Comparison of ENCODE assay signal across 19 cellular contexts in the genomic region with DNA sequence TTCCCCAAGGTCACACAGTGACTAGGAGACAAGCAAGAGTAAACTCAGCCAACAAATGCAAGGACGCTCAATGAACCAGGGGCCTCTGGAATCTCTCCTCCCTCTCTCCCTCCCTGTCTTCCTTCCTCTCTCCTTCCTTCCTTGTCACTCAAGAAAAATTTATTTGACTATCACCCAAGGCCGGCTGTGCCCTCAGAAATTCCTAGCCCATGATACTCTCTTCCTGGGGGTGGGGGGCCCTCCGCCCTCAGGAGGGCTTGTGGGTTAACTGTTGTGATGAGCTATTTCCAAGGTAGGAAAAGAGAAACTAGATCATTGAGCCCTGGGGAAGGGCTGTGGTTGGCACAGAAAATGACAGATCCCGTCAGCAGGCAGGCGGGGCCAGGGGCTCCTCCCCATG. TPM values are rescaled to one million over a fixed set of nuclear protein-coding genes. Genes with fewer than 3 reads are reported as not detected.
DNase-seq lines count a peak whose midpoint lies in the region; ATAC-seq, FAIRE-seq and TF ChIP-seq lines count a peak whose summit lies in the region.
"Had no signal": no experiment of that assay in that cellular context is flagged by ENCODE, and none has a peak within 500 bp of the region (broad histone marks: within the 10 kb centered on the region; RNA-seq: fewer than 3 reads in every experiment).

No MANE protein-coding gene starts in this region.

- DNase-seq in GOT3 (lab: John Stamatoyannopoulos, UW) (peak; percentile 7), PC-9 (peak; percentile 55 to 80), H1 (ENCODE audit: low read depth in 1 of 2, low spot score in 2 of 2) (no peak), urothelium cell line (ENCODE audit: low spot score) (peak; percentile 87), frontal cortex (ENCODE audit: low spot score in 2 of 2) (no peak), right atrium auricular region (ENCODE audit: low spot score) (no peak)
- DNase-seq: activated CD4-positive, alpha-beta T cell treated with anti-CD3 and anti-CD28 coated beads, Interleukin-2, amount 50 U/mL, for 4 hours; naive thymus-derived CD4-positive, alpha-beta T cell; NCI-H2107; NCI-H69; OCI-M1; small intestine; thyroid gland had no signal

- no peak overlapping the region for H2BK5ac ChIP-seq in H1 (ENCODE audit: low read depth, low read length)

- intact Hi-C loops in PC-9 (cut with micrococcal nuclease; ENCODE audit: unreplicated experiment): loop anchor here (1.0 kb wide), 1 partner anchor 32 kb away; no protein-coding TSS in a partner anchor

- BruUV-seq in PC-9 (replicated peaks; lab: Mats Ljungman, UMichigan): no TSS peak

- TF ChIP-seq EP300 in H1 (IDR thresholded peaks at IDR 0.05; ENCODE audit: borderline replicate concordance in 1 of 2, low read depth in 2 of 2, low read length in 2 of 2): no peak

- POLR2A ChIA-PET in PC-9 (lab: Charles Lee; ENCODE audit: unreplicated experiment): interaction anchor here (0.5 to 0.7 kb wide), 5 partner anchors 11 to 1256 kb away, joined by 3 to 7 read pairs (median 4); no protein-coding TSS in a partner anchor
- POLR2A ChIA-PET in H1 (lab: Charles Lee; ENCODE audit: partially characterized antibody): no interaction called here

- H2AFZ ChIP-seq in PC-9: no peak overlapping the region
- H2AFZ ChIP-seq in H1 (ENCODE audit: low read length): no peak overlapping the region

- no peak overlapping the region for H2BK20ac ChIP-seq in H1 (ENCODE audit: low read length)

- peaks cover 20% of the 10 kb centered on the region for H3K4me1 ChIP-seq in PC-9 (replicated peaks; ENCODE audit: insufficient read depth)
- peaks cover 4 to 10% (median 8%) of the 10 kb centered on the region in 4 experiments for H3K4me1 ChIP-seq in H1 (replicated peaks in 1 of 4; ENCODE audit: control insufficient read depth in 3 of 4, insufficient read depth in 4 of 4, low read length in 3 of 4)
- no peaks in the 10 kb centered on the region for H3K4me1 ChIP-seq in right atrium auricular region
- H3K4me1 ChIP-seq: breast epithelium, lower lobe of right lung, thyroid gland had no signal

- no peak overlapping the region for H3K23ac ChIP-seq in H1 (ENCODE audit: insufficient read length)

- H4K8ac ChIP-seq in H1 (ENCODE audit: extremely low read depth, insufficient read depth, low read length): no peak overlapping the region

- H3K23me2 ChIP-seq in H1 (ENCODE audit: low read depth, low read length): peaks cover under 1% of the 10 kb centered on the region; the same call in 1 of the 2 replicates

- H3K9me2 ChIP-seq in PC-9 (ENCODE audit: insufficient read depth): no peaks in the 10 kb centered on the region; the same call in 1 of the 2 replicates

- H3K4me2 ChIP-seq in PC-9: peak overlapping the region; percentile 38
- H3K4me2 ChIP-seq in H1 (ENCODE audit: insufficient read depth in 1 of 2, low read depth in 2 of 2, low read length in 2 of 2): no peak overlapping the region

- no peaks in the 10 kb centered on the region for H3K79me1 ChIP-seq in H1 (ENCODE audit: low read depth, low read length)

- H3K9me3 ChIP-seq in PC-9 (ENCODE audit: insufficient read depth, low read depth): no peaks in the 10 kb centered on the region
- H3K9me3 ChIP-seq in H1 (ENCODE audit: insufficient read depth in 2 of 2, low read depth in 1 of 2, low read length in 1 of 2): no peaks in the 10 kb centered on the region
- no peaks in the 10 kb centered on the region for H3K9me3 ChIP-seq in right atrium auricular region
- H3K9me3 ChIP-seq: breast epithelium, lower lobe of right lung, thyroid gland had no signal

- no peak for ATAC-seq in HG02884 (IDR thresholded peaks at IDR 0.05; ENCODE audit: unreplicated experiment)
- ATAC-seq: naive thymus-derived CD4-positive, alpha-beta T cell had no signal

- no peak for FAIRE-seq in H1 (lab: Jason Lieb, UNC)
- no peak for FAIRE-seq in urothelium cell line (lab: Jason Lieb, UNC)
- no peak for FAIRE-seq in frontal cortex (lab: Jason Lieb, UNC)
- FAIRE-seq: GM18507, small intestine had no signal

- WGBS in H1 (ENCODE audit: extremely low coverage in 1 of 2, insufficient coverage in 1 of 2, insufficient read length in 1 of 2, insufficient replicate concordance in 2 of 2, low coverage in 1 of 2, low lambda C conversion rate in 2 of 2, missing lambda C conversion rate in 1 of 2), 2 experiments: 92% methylated on average over 2 of the region's 5 CpGs; no CpG with 5 or more reads in 1 of the 2 experiments

- no peak for TF ChIP-seq RAD21 in H1 (IDR thresholded peaks at IDR 0.05 in 1 of 2, conservative IDR thresholded peaks at IDR 0.05 in 1 of 2; ENCODE audit: low read depth in 2 of 2, low read length in 2 of 2)

- H4K20me1 ChIP-seq in PC-9 (ENCODE audit: insufficient read depth): no peaks in the 10 kb centered on the region
- H4K20me1 ChIP-seq in H1 (replicated peaks in 1 of 2; ENCODE audit: control insufficient read depth in 1 of 2, insufficient read depth in 2 of 2, low read length in 2 of 2): no peaks in the 10 kb centered on the region

- no peak overlapping the region for H3K4ac ChIP-seq in H1 (replicated peaks; ENCODE audit: insufficient read length, low read depth, low read length)

- CTCF ChIA-PET in PC-9 (lab: Charles Lee) (interaction anchor here (0.5 to 0.6 kb wide), 2 partner anchors 31 to 713 kb away, joined by 3 read pairs; no protein-coding TSS in a partner anchor), H1 (lab: Charles Lee; ENCODE audit: partially characterized antibody) (interaction anchor here (0.6 to 1.1 kb wide), 3 partner anchors 29 to 154 kb away, joined by 3 read pairs; no protein-coding TSS in a partner anchor)

- H3K79me2 ChIP-seq in PC-9 (ENCODE audit: low read depth) (no peaks in the 10 kb centered on the region), H1 (ENCODE audit: control insufficient read depth in 1 of 2, insufficient read depth in 2 of 2, low read length in 2 of 2) (no peaks in the 10 kb centered on the region)

- no peak for TF ChIP-seq POLR2A in H1 (IDR thresholded peaks at IDR 0.05; ENCODE audit: control extremely low read depth in 1 of 2, low read depth in 2 of 2, low read length in 2 of 2)

- H3K14ac ChIP-seq in H1 (ENCODE audit: insufficient read length): no peak overlapping the region

- peaks cover 13% of the 10 kb centered on the region; the same call in 1 of the 2 replicates for H3F3A ChIP-seq in PC-9 (ENCODE audit: insufficient read depth, low read depth)

- no peak overlapping the region for H2BK120ac ChIP-seq in H1 (replicated peaks; ENCODE audit: low read depth, low read length)

- no peak overlapping the region for H3K56ac ChIP-seq in H1 (replicated peaks; ENCODE audit: insufficient read length, low read depth, low read length)

- H4K91ac ChIP-seq in H1 (replicated peaks; ENCODE audit: insufficient read length, low read length): no peak overlapping the region

- H3K4me3 ChIP-seq in PC-9 (no peak overlapping the region), H1 (ENCODE audit: extremely low read depth in 1 of 4, insufficient read depth in 2 of 4, low read depth in 3 of 4, low read length in 4 of 4) (no peak overlapping the region), right atrium auricular region (no peak overlapping the region)
- H3K4me3 ChIP-seq: breast epithelium, lower lobe of right lung, thyroid gland had no signal

- no peak overlapping the region for H2AK5ac ChIP-seq in H1 (ENCODE audit: low read depth, low read length)

- 0 out of 2 replicates have a peak overlapping the region, but pooled peaks have one; percentile 27 for H2BK12ac ChIP-seq in H1 (ENCODE audit: low read depth, low read length)

- peak overlapping the region; percentile 5; the same call in 1 of the 2 replicates for H2BK15ac ChIP-seq in H1 (ENCODE audit: low read length)

- no peak overlapping the region for H4K5ac ChIP-seq in H1 (ENCODE audit: insufficient read length, low read depth, low read length)

- 0 out of 2 replicates have a peak overlapping the region, but pooled peaks have one; percentile 38 for H3K18ac ChIP-seq in H1 (ENCODE audit: extremely low read depth, low read length)

- H3K27ac ChIP-seq in PC-9 (0 out of 2 replicates have a peak overlapping the region, but pooled peaks have one; percentile 1), H1 (ENCODE audit: low read depth, low read length) (no peak overlapping the region), right atrium auricular region (no peak overlapping the region)
- H3K27ac ChIP-seq: breast epithelium, lower lobe of right lung, thyroid gland, VCaP had no signal

- no peaks in the 10 kb centered on the region for H3K27me3 ChIP-seq in PC-9 (ENCODE audit: insufficient read depth, low read depth)
- H3K27me3 ChIP-seq in H1 (replicated peaks in 1 of 4; ENCODE audit: control insufficient read depth in 3 of 4, extremely low read depth in 1 of 4, insufficient read depth in 3 of 4, low read length in 3 of 4): peaks cover 0 to 11% (median 5%) of the 10 kb centered on the region in 4 experiments; a peak in 3 of 7 replicates
- H3K27me3 ChIP-seq in right atrium auricular region: no peaks in the 10 kb centered on the region
- H3K27me3 ChIP-seq: breast epithelium, thyroid gland had no signal

- H3K36me3 ChIP-seq in PC-9 (ENCODE audit: low read depth) (no peaks in the 10 kb centered on the region), H1 (ENCODE audit: control insufficient read depth in 2 of 4, insufficient read depth in 4 of 4, low read length in 3 of 4) (no peaks in the 10 kb centered on the region), right atrium auricular region (no peaks in the 10 kb centered on the region)
- H3K36me3 ChIP-seq: breast epithelium, lower lobe of right lung, thyroid gland had no signal

- no peak overlapping the region for H3K9ac ChIP-seq in H1 (replicated peaks in 1 of 4; ENCODE audit: extremely low read depth in 1 of 4, low read depth in 3 of 4, low read length in 3 of 4)

- no peak for TF ChIP-seq CTCF in PC-9 (conservative IDR thresholded peaks at IDR 0.05)
- no peak for TF ChIP-seq CTCF in H1 (IDR thresholded peaks at IDR 0.05; ENCODE audit: control extremely low read depth in 1 of 3, insufficient read depth in 1 of 3, low read depth in 1 of 3, low read length in 3 of 3)
- no peak for TF ChIP-seq CTCF in right atrium auricular region (IDR thresholded peaks at IDR 0.05)

TF ChIP-seq in H1, 55 proteins besides CTCF, POLR2A, EP300 and RAD21 (continues in another document):
- TF ChIP-seq NANOG (IDR thresholded peaks at IDR 0.05; ENCODE audit: insufficient read depth, low read depth, low read length, poor library complexity, severe bottlenecking): no peak
- TF ChIP-seq TAF7 (optimal IDR thresholded peaks at IDR 0.05; ENCODE audit: borderline replicate concordance, low read depth, low read length): no peak

RNA-seq across cellular contexts. Expression of a gene that starts 21.7 kb away (rescaled TPM):
- 50.0 and 57.5 TPM in 2 replicates for total RNA-seq in PC-9 (2021)
- total RNA-seq in H1 (2021; fragmentation: NEBNext Ultra II Directional; extraction: Animal tissue kit (Norgen Biotek cat#: 25700)): 0.23 and 0.30 TPM in 2 replicates
- 0.24 and 0.32 TPM in 2 replicates for polyA plus RNA-seq in H1 (2011; rRNA removed)
- polyA plus RNA-seq in H1 (2011; cell fraction: cytosol; rRNA removed): 0.25 TPM
- polyA plus RNA-seq in H1 (2011; cell fraction: nucleus; rRNA removed): 0.44 TPM
- 0.27 to 0.51 TPM (median 0.42 TPM) in 4 replicates for polyA plus RNA-seq in H1 (2012, experiment 1 of 2)
- 0.31 TPM for polyA plus RNA-seq in H1 (2012, experiment 2 of 2)
- polyA plus RNA-seq in H1 (2013, experiment 1 of 2): 0.10 TPM
- polyA plus RNA-seq in H1 (2013, experiment 2 of 2): 0.15 TPM
- 0.19 and 0.46 TPM in 2 replicates for polyA minus RNA-seq in H1 (2011; rRNA and poly(A)+ RNA removed)
- 0.44 TPM for polyA minus RNA-seq in H1 (2011; cell fraction: cytosol; rRNA and poly(A)+ RNA removed)
- 0.50 TPM for polyA minus RNA-seq in H1 (2011; cell fraction: nucleus; rRNA and poly(A)+ RNA removed)
- 3.3 TPM for total RNA-seq in frontal cortex
- total RNA-seq in right atrium auricular region: 1 to 10 TPM in 1 of 2 donors, under 1 TPM in 1; 0.74 to 5.9 TPM
- total RNA-seq: naive thymus-derived CD4-positive, alpha-beta T cell had no signal
- polyA plus RNA-seq: IgD-negative memory B cell; naive thymus-derived CD4-positive, alpha-beta T cell had no signal

Comparison
In these comparisons a context has a peak if more than half of its experiments do, and no peak if none do; other contexts are left out.
1. DNase-seq: peak in GOT3 (single experiment), PC-9 (2 of 2) and urothelium cell line (single experiment); none in H1 (0 of 2), frontal cortex (0 of 2) and right atrium auricular region (single experiment).